1 cellular context compared by ENCODE assay signal in the genomic region with DNA sequence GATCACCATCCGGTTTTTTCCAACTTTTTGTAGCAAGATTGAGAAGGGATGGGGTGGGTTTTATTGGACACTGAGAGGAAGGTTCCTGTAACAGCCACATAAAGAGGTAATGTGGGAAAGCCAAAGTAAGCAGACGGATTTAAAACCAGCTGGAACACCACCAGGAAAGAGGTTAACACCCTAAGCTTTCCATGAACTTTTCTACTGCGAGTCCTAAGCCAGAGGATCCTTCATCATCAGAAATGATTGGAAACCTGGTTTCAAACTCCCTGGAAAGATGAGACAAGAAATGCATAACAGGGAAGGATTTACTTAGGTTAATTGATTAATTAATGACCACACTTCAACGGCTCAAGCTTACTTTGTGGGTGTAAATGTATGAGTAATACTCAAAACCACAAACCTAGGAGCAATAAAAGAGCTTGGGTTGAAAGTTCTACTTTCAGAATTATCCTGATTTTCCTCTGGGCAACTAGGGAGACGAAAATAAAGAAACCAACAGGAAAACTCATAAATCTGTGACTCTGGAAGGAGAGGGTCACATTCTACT.
TF ChIP-seq lines count a peak whose summit lies in the region.

No MANE protein-coding gene starts in this region.

TF ChIP-seq in SK-N-SH, 30 proteins besides CTCF, POLR2A, EP300 and RAD21:
- TF ChIP-seq, protein P1, sequence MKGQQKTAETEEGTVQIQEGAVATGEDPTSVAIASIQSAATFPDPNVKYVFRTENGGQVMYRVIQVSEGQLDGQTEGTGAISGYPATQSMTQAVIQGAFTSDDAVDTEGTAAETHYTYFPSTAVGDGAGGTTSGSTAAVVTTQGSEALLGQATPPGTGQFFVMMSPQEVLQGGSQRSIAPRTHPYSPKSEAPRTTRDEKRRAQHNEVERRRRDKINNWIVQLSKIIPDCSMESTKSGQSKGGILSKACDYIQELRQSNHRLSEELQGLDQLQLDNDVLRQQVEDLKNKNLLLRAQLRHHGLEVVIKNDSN (IDR thresholded peaks at IDR 0.05; ENCODE audit: borderline replicate concordance, low read depth) = no peak
- TF ChIP-seq, protein P2, sequence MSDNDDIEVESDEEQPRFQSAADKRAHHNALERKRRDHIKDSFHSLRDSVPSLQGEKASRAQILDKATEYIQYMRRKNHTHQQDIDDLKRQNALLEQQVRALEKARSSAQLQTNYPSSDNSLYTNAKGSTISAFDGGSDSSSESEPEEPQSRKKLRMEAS (IDR thresholded peaks at IDR 0.05; ENCODE audit: low read depth) = no peak
- TF ChIP-seq TEAD4 (IDR thresholded peaks at IDR 0.05; ENCODE audit: borderline replicate concordance, insufficient read depth) (no peak), MEF2A (IDR thresholded peaks at IDR 0.05; ENCODE audit: borderline replicate concordance, low read depth) (no peak), RCOR1 (IDR thresholded peaks at IDR 0.05; ENCODE audit: low read length) (no peak), FOXJ3 (CRISPR knock-in tag; IDR thresholded peaks at IDR 0.05) (no peak), RXRA (IDR thresholded peaks at IDR 0.05; ENCODE audit: borderline replicate concordance, low read depth) (no peak), TCF12 (IDR thresholded peaks at IDR 0.05) (no peak), MXI1 (IDR thresholded peaks at IDR 0.05; ENCODE audit: low read depth, low read length) (no peak), NFIC (IDR thresholded peaks at IDR 0.05; ENCODE audit: borderline replicate concordance) (no peak), SMC3 (IDR thresholded peaks at IDR 0.05; ENCODE audit: low read depth, low read length) (no peak)
- TF ChIP-seq, protein P3, sequence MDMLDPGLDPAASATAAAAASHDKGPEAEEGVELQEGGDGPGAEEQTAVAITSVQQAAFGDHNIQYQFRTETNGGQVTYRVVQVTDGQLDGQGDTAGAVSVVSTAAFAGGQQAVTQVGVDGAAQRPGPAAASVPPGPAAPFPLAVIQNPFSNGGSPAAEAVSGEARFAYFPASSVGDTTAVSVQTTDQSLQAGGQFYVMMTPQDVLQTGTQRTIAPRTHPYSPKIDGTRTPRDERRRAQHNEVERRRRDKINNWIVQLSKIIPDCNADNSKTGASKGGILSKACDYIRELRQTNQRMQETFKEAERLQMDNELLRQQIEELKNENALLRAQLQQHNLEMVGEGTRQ (IDR thresholded peaks at IDR 0.05; ENCODE audit: borderline replicate concordance, low read depth, low read length) = no peak
- TF ChIP-seq, protein P4, sequence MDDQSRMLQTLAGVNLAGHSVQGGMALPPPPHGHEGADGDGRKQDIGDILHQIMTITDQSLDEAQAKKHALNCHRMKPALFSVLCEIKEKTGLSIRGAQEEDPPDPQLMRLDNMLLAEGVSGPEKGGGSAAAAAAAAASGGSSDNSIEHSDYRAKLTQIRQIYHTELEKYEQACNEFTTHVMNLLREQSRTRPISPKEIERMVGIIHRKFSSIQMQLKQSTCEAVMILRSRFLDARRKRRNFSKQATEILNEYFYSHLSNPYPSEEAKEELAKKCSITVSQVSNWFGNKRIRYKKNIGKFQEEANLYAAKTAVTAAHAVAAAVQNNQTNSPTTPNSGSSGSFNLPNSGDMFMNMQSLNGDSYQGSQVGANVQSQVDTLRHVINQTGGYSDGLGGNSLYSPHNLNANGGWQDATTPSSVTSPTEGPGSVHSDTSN (IDR thresholded peaks at IDR 0.05) = no peak
